8 cellular contexts compared by ENCODE assay signal in the genomic region with DNA sequence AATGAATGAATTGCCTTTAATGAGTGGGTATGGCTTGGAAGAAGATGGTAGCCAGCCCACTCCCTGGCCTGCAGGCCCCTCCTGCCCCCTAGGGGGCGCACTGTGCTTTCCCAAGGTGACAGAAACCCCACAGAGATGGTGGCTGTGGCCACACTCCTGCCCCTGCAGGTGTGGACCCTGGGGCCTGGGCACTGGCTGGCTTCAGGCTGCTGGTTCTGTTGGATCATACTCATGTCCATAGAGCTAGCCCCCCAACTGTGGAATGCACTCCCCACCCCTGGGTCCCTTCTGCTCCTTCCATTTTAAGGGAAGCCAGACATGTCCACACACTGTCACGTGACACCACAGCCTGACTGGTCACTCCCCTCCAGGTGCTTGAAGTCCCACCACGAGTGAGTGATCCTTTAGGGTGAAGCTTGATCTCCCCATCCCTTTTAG. TPM values are rescaled to one million over a fixed set of nuclear protein-coding genes. Genes with fewer than 3 reads are reported as not detected.
DNase-seq lines count a peak whose midpoint lies in the region; ATAC-seq lines count a peak whose summit lies in the region.

No MANE protein-coding gene starts in this region.

- peak; percentile 56 for ATAC-seq in GM21367 (IDR thresholded peaks at IDR 0.05; ENCODE audit: unreplicated experiment)

- DNase-seq in COLO668 (lab: John Stamatoyannopoulos, UW; ENCODE audit: unreplicated experiment) (peak; percentile 37), NCI-H774 (lab: John Stamatoyannopoulos, UW) (peak; percentile 12), activated T-helper 1 cell treated with Interleukin-2 at 50 U/mL for 16 hours (ENCODE audit: low read depth) (peak; percentile 14), glomerular visceral epithelial cell (ENCODE audit: extremely low spot score) (peak; percentile 37), NCI-H1417 treated with DMSO at 0.1 percent for 48 hours (lab: John Stamatoyannopoulos, UW) (no peak), A172 (ENCODE audit: low spot score) (no peak)
- peak; percentile 34 to 60 (median 47) for DNase-seq in stimulated activated CD4-positive, alpha-beta T cell treated with anti-CD3 and anti-CD28 coated beads, Interleukin-12 subunit alpha, Interleukin-12 subunit beta, amount 100 ng/mL, for 48 hours (ENCODE audit: low read depth in 2 of 3, low spot score in 1 of 3)

RNA-seq across cellular contexts. Expression of a gene that starts 44.8 kb away (rescaled TPM):
- total RNA-seq in A172 (2014; rRNA removed; shearing (Covaris generic)) = 10.7 and 12.2 TPM in 2 replicates

RNA-seq across cellular contexts. Expression of a gene that starts 53.3 kb away (rescaled TPM):
- total RNA-seq in A172 (2014; rRNA removed; shearing (Covaris generic)) = 38.2 and 47.2 TPM in 2 replicates

Comparison
In these comparisons a context has a peak if more than half of its experiments do, and no peak if none do; other contexts are left out.
1. DNase-seq: peak in COLO668 (single experiment), NCI-H774 (single experiment), activated T-helper 1 cell treated with Interleukin-2 at 50 U/mL for 16 hours (single experiment), glomerular visceral epithelial cell (single experiment) and stimulated activated CD4-positive, alpha-beta T cell treated with anti-CD3 and anti-CD28 coated beads, Interleukin-12 subunit alpha, Interleukin-12 subunit beta, amount 100 ng/mL, for 48 hours (3 of 3); none in NCI-H1417 treated with DMSO at 0.1 percent for 48 hours (single experiment) and A172 (single experiment).